ENCODE assay signal across 8 cellular contexts in the genomic region with DNA sequence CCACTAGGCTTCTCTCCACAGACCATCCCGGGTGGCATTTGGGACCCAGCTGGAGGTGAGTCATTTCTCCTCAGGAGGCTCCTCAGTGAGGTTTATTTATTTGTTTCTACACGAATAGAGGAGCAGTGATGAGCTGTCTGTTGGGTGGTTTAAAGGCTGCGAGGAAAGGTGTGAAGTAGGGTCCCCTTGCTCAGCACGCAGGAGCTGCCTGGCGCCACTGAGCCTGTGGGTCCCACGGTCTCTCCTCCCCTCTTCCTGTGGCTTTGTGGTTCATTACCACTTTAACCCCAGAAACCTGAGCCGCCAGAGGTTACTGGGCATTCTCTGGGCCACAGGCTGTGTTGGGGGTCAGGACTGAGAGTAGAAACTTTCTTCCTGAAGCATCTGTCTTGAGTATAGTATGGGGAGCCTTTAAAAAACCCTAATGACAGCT. TPM values are rescaled to one million over a fixed set of nuclear protein-coding genes. Genes with fewer than 3 reads are reported as not detected.
DNase-seq lines count a peak whose midpoint lies in the region; ATAC-seq and TF ChIP-seq lines count a peak whose summit lies in the region.

No MANE protein-coding gene starts in this region.

- no peaks in the 10 kb centered on the region for H3K4me1 ChIP-seq in Panc1 (ENCODE audit: control insufficient read depth, insufficient read depth, low read length)
- H3K4me1 ChIP-seq in esophagus squamous epithelium: peaks cover 7 to 75% (median 18%) of the 10 kb centered on the region in 3 donors
- peaks cover 28% of the 10 kb centered on the region for H3K4me1 ChIP-seq in psoas muscle

- intact Hi-C loops in Panc1 (cut with micrococcal nuclease; ENCODE audit: unreplicated experiment) (no loop called here), esophagus squamous epithelium (cut with DNase I) (no loop called here), left cardiac atrium (cut with DNase I) (no loop called here), psoas muscle (cut with DNase I) (loop anchor here in 1 of 2 donors (10.0 kb wide), 1 partner anchor 120 kb away; a partner anchor contains a TSS)

- BruUV-seq in Panc1 (replicated peaks; lab: Mats Ljungman, UMichigan): no TSS peak

- CTCF ChIA-PET in Panc1 (lab: Charles Lee): interaction anchor here (0.7 kb wide), 1 partner anchor 25 kb away, joined by 3 read pairs; no protein-coding TSS in a partner anchor

- H3K4me3 ChIP-seq in Panc1 (ENCODE audit: low read depth in 2 of 2, low read length in 2 of 2) (no peak overlapping the region), esophagus squamous epithelium (no peak overlapping the region), psoas muscle (no peak overlapping the region)

- POLR2A ChIA-PET in Panc1 (lab: Charles Lee): no interaction called here

- peak; percentile 81 for ATAC-seq in GM19463 (IDR thresholded peaks at IDR 0.05; ENCODE audit: unreplicated experiment)
- ATAC-seq in Panc1: peak; percentile 72
- ATAC-seq in left cardiac atrium: no peak
- ATAC-seq in psoas muscle: no peak

- DNase-seq in AG20443 (ENCODE audit: low spot score) (peak; percentile 78), Panc1 (ENCODE audit: low read depth, low spot score) (no peak), esophagus squamous epithelium (lab: John Stamatoyannopoulos, UW) (no peak), left cardiac atrium (no peak), psoas muscle (no peak), NCI-H69 (lab: John Stamatoyannopoulos, UW) (no peak), occipital lobe (lab: John Stamatoyannopoulos, UW) (no peak)

- H3K27me3 ChIP-seq in Panc1 (ENCODE audit: control insufficient read depth, insufficient read depth, low read length) (no peaks in the 10 kb centered on the region), esophagus squamous epithelium (no peaks in the 10 kb centered on the region), psoas muscle (ENCODE audit: insufficient read depth in 3 of 3, low read length in 2 of 3) (no peaks in the 10 kb centered on the region)

- H3K27ac ChIP-seq in Panc1 (ENCODE audit: low read length) (no peak overlapping the region), esophagus squamous epithelium (peak overlapping the region; percentile 19 to 79 (median 63)), psoas muscle (no peak overlapping the region)

- no peaks in the 10 kb centered on the region for H3K9me3 ChIP-seq in Panc1 (ENCODE audit: control insufficient read depth, insufficient read depth, low read depth, low read length)
- no peaks in the 10 kb centered on the region for H3K9me3 ChIP-seq in esophagus squamous epithelium
- no peaks in the 10 kb centered on the region for H3K9me3 ChIP-seq in psoas muscle

- no peaks in the 10 kb centered on the region for H3K36me3 ChIP-seq in Panc1 (ENCODE audit: control insufficient read depth, insufficient read depth, low read length)
- H3K36me3 ChIP-seq in esophagus squamous epithelium: peaks cover 0 to 60% (median 3%) of the 10 kb centered on the region in 3 donors
- peaks cover 16 to 95% of the 10 kb centered on the region in 2 donors for H3K36me3 ChIP-seq in psoas muscle (ENCODE audit: insufficient read depth in 1 of 2, low read depth in 1 of 2)

- no peak for TF ChIP-seq POLR2A in esophagus squamous epithelium (IDR thresholded peaks at IDR 0.05)

- TF ChIP-seq CTCF in Panc1 (IDR thresholded peaks at IDR 0.05) (no peak), esophagus squamous epithelium (IDR thresholded peaks at IDR 0.05) (no peak), psoas muscle (IDR thresholded peaks at IDR 0.05) (no peak)

- 40% methylated on average over 2 to 6 of the region's 7 CpGs for WGBS in esophagus squamous epithelium, 2 donors
- WGBS in psoas muscle, 3 donors: 79 to 83% (median 82%) methylated on average over 7 of the region's 7 CpGs

- in situ Hi-C loops in Panc1 (cut with HindIII; ENCODE audit: low pct_unique_long_range_greater_than_20kb, low sequenced_read_pairs): no loop called here

RNA-seq across cellular contexts. Expression of a gene that starts 39.9 kb away (rescaled TPM):
- total RNA-seq in Panc1 (2021; ENCODE audit: unreplicated experiment) (12.2 TPM), esophagus squamous epithelium (10 to 100 TPM in 1 of 4 donors, 1 to 10 TPM in 3; 6.4 to 47.7 (median 8.1) TPM), left cardiac atrium (10 to 100 TPM; 11.2 to 11.4 TPM), psoas muscle (100 to 1,000 TPM in 1 of 4 donors, 10 to 100 TPM in 3; 32.6 to 182 (median 80.9) TPM), occipital lobe (2.8 TPM)
- 14.1 TPM for polyA plus RNA-seq in Panc1 (2012; ENCODE audit: insufficient read length)
- 10 to 100 TPM; 41.7 to 97.7 (median 80.8) TPM for polyA plus RNA-seq in psoas muscle

RNA-seq across cellular contexts. Expression of a gene that starts 57.0 kb away (rescaled TPM):
- total RNA-seq in Panc1 (2021; ENCODE audit: unreplicated experiment) (not detected), esophagus squamous epithelium (1 to 10 TPM in 1 of 4 donors, under 1 TPM in 1, not detected in 2; 0.26 to 2.7 TPM), left cardiac atrium (1 to 10 TPM; 3.4 to 3.6 TPM), psoas muscle (under 1 TPM; 0.50 to 0.97 (median 0.68) TPM), occipital lobe (0.16 TPM)
- not detected for polyA plus RNA-seq in Panc1 (2012; ENCODE audit: insufficient read length)
- polyA plus RNA-seq in psoas muscle: 1 to 10 TPM in 1 of 3 donors, under 1 TPM in 2; 0.69 to 2.3 (median 0.99) TPM

RNA-seq across cellular contexts. Expression of a gene that starts 57.2 kb away (rescaled TPM):
- total RNA-seq in Panc1 (2021; ENCODE audit: unreplicated experiment): 0.03 TPM
- 0.04 TPM for polyA plus RNA-seq in Panc1 (2012; ENCODE audit: insufficient read length)
- total RNA-seq in esophagus squamous epithelium: 10 to 100 TPM in 1 of 4 donors, 1 to 10 TPM in 1, under 1 TPM in 2; 0.19 to 13.4 (median 4.1) TPM
- 10 to 100 TPM; 13.5 to 21.4 TPM for total RNA-seq in left cardiac atrium
- 1 to 10 TPM; 5.6 to 7.4 (median 7.0) TPM for total RNA-seq in psoas muscle
- 1 to 10 TPM; 4.0 to 6.2 (median 4.3) TPM for polyA plus RNA-seq in psoas muscle
- total RNA-seq in occipital lobe: 2.0 TPM

Comparison
In these comparisons a context has a peak if more than half of its experiments do, and no peak if none do; other contexts are left out.
1. ATAC-seq: peak in GM19463 (single experiment) and Panc1 (single experiment); none in left cardiac atrium (0 of 2) and psoas muscle (0 of 4).
2. H3K27ac ChIP-seq: peak in esophagus squamous epithelium (4 of 4); none in Panc1 (single experiment) and psoas muscle (single experiment).